ENCODE assay signal across 24 cellular contexts in genomic region chr2:53235836-53236582, GRCh38.
DNase-seq lines count a peak whose midpoint lies in the region; ATAC-seq and TF ChIP-seq lines count a peak whose summit lies in the region.
"Had no signal": no experiment of that assay in that cellular context is flagged by ENCODE, and none has a peak within 500 bp of the region (broad histone marks: within the 10 kb centered on the region; RNA-seq: fewer than 3 reads in every experiment).

No MANE protein-coding gene starts in this region.

- no peaks in the 10 kb centered on the region for H3K9me3 ChIP-seq in neural progenitor cell (ENCODE audit: low read depth)
- H3K9me3 ChIP-seq: ascending aorta, esophagus muscularis mucosa, testis had no signal

- peaks cover 29% of the 10 kb centered on the region for H3K4me1 Mint-ChIP-seq in stimulated activated effector memory CD8-positive, alpha-beta T cell treated with anti-CD3 and anti-CD28 coated beads, Interleukin-12 subunit alpha, Interleukin-12 subunit beta, amount 100 ng/mL, for 72 hours
- H3K4me1 Mint-ChIP-seq in neural progenitor cell = peaks cover 22% of the 10 kb centered on the region

- CTCF ChIA-PET in RWPE1 (lab: Yijun Ruan, JAX) = no interaction called here

- peak overlapping the region; percentile 16 for H3K27ac Mint-ChIP-seq in stimulated activated effector memory CD8-positive, alpha-beta T cell treated with anti-CD3 and anti-CD28 coated beads, Interleukin-12 subunit alpha, Interleukin-12 subunit beta, amount 100 ng/mL, for 72 hours
- no peak overlapping the region for H3K27ac Mint-ChIP-seq in neural progenitor cell
- H3K27ac Mint-ChIP-seq: natural killer cell, progenitor cell of endocrine pancreas had no signal

- peak; percentile 25; the same call in 1 of the 2 replicates for TF ChIP-seq EP300 in Ishikawa (IDR thresholded peaks at IDR 0.05; ENCODE audit: borderline replicate concordance)

- no peaks in the 10 kb centered on the region for H3K79me2 ChIP-seq in neural progenitor cell (ENCODE audit: low read depth)

- H3K4me3 ChIP-seq in epithelial cell of esophagus (ENCODE audit: low read length) (no peak overlapping the region), neural progenitor cell (no peak overlapping the region)
- H3K4me3 ChIP-seq: ascending aorta, coronary artery, esophagus muscularis mucosa, skin epidermis, testis had no signal

- no peak overlapping the region for H2AFZ ChIP-seq in neural progenitor cell (replicated peaks)

- no peaks in the 10 kb centered on the region for H3K36me3 ChIP-seq in neural progenitor cell
- H3K36me3 ChIP-seq: ascending aorta, esophagus muscularis mucosa had no signal

- ATAC-seq in stimulated activated effector memory CD8-positive, alpha-beta T cell treated with anti-CD3 and anti-CD28 coated beads, Interleukin-12 subunit alpha, Interleukin-12 subunit beta, amount 100 ng/mL, for 72 hours = peak; percentile 95
- no peak for ATAC-seq in GM18519 (IDR thresholded peaks at IDR 0.05; ENCODE audit: low FRiP score, unreplicated experiment)
- ATAC-seq: natural killer cell had no signal

- no peaks in the 10 kb centered on the region for H3K36me3 Mint-ChIP-seq in stimulated activated effector memory CD8-positive, alpha-beta T cell treated with anti-CD3 and anti-CD28 coated beads, Interleukin-12 subunit alpha, Interleukin-12 subunit beta, amount 100 ng/mL, for 72 hours
- no peaks in the 10 kb centered on the region for H3K36me3 Mint-ChIP-seq in neural progenitor cell
- H3K36me3 Mint-ChIP-seq: natural killer cell had no signal

- H3K9ac ChIP-seq in neural progenitor cell = no peak overlapping the region
- H3K9ac ChIP-seq: KMS-11 had no signal

- DNase-seq in RWPE1 (ENCODE audit: low spot score) = peak; percentile 8
- DNase-seq in epithelial cell of esophagus (ENCODE audit: low read depth) = peak; percentile 4
- DNase-seq in stimulated activated effector memory CD8-positive, alpha-beta T cell treated with anti-CD3 and anti-CD28 coated beads, Interleukin-12 subunit alpha, Interleukin-12 subunit beta, amount 100 ng/mL, for 72 hours (ENCODE audit: low spot score in 2 of 2) = no peak
- DNase-seq in NCI-H2196 (lab: John Stamatoyannopoulos, UW; ENCODE audit: unreplicated experiment) = no peak
- no peak for DNase-seq in neural progenitor cell (ENCODE audit: low spot score)
- DNase-seq: activated CD4-positive, alpha-beta T cell treated with anti-CD3 and anti-CD28 coated beads for 4 hours; activated CD8-positive, alpha-beta memory T cell treated with anti-CD3 and anti-CD28 coated beads, Interleukin-2, amount 50 U/mL, for 4 hours; activated naive CD4-positive, alpha-beta T cell treated with Interleukin-2 at 50 U/mL for 16 hours; C1 segment of cervical spinal cord; DMS 273 treated with DMSO at 0.1 percent for 48 hours; GOT3; natural killer cell; NCI-H146; NCI-H446; T-helper 9 cell; testis had no signal

- no peaks in the 10 kb centered on the region for H3K27me3 ChIP-seq in neural progenitor cell
- H3K27me3 ChIP-seq: ascending aorta, esophagus muscularis mucosa, testis had no signal

- H3K27ac ChIP-seq in RWPE1 (no peak overlapping the region), neural progenitor cell (no peak overlapping the region)
- H3K27ac ChIP-seq: ascending aorta, coronary artery, esophagus muscularis mucosa, KMS-11, skin epidermis, testis had no signal

- peaks cover 13% of the 10 kb centered on the region for H3K4me1 ChIP-seq in neural progenitor cell
- H3K4me1 ChIP-seq: ascending aorta, esophagus muscularis mucosa, testis had no signal

- H3K4me2 ChIP-seq in neural progenitor cell = no peak overlapping the region
- H3K4me2 ChIP-seq: KMS-11 had no signal

- TF ChIP-seq CTCF in RWPE1 (conservative IDR thresholded peaks at IDR 0.05; ENCODE audit: low read depth) = no peak
- TF ChIP-seq CTCF in epithelial cell of esophagus (IDR thresholded peaks at IDR 0.05; ENCODE audit: insufficient read depth, low read depth, low read length, missing control alignments) = no peak
- no peak for TF ChIP-seq CTCF in neural progenitor cell (IDR thresholded peaks at IDR 0.05)

- no peaks in the 10 kb centered on the region for H3F3A ChIP-seq in neural progenitor cell (ENCODE audit: low read depth)

- H3K27me3 Mint-ChIP-seq in neural progenitor cell (ENCODE audit: insufficient read depth, low read depth) = peaks cover 4% of the 10 kb centered on the region
- H3K27me3 Mint-ChIP-seq: progenitor cell of endocrine pancreas had no signal

- TF ChIP-seq RAD21 in Ishikawa (IDR thresholded peaks at IDR 0.05; ENCODE audit: low read depth) = no peak

- H3K9me3 Mint-ChIP-seq in stimulated activated effector memory CD8-positive, alpha-beta T cell treated with anti-CD3 and anti-CD28 coated beads, Interleukin-12 subunit alpha, Interleukin-12 subunit beta, amount 100 ng/mL, for 72 hours = peaks cover 1% of the 10 kb centered on the region
- H3K9me3 Mint-ChIP-seq in neural progenitor cell = peaks cover 2% of the 10 kb centered on the region

- H4K20me1 ChIP-seq in neural progenitor cell (ENCODE audit: low read depth) = no peaks in the 10 kb centered on the region

- H3K4me3 Mint-ChIP-seq in stimulated activated effector memory CD8-positive, alpha-beta T cell treated with anti-CD3 and anti-CD28 coated beads, Interleukin-12 subunit alpha, Interleukin-12 subunit beta, amount 100 ng/mL, for 72 hours = no peak overlapping the region
- H3K4me3 Mint-ChIP-seq in neural progenitor cell = no peak overlapping the region
- H3K4me3 Mint-ChIP-seq: natural killer cell had no signal

- POLR2A ChIA-PET in RWPE1 (lab: Yijun Ruan, JAX; ENCODE audit: low non-redundant PET) = no interaction called here

TF ChIP-seq in Ishikawa, 13 proteins besides CTCF, POLR2A, EP300 and RAD21:
- TF ChIP-seq ZBTB7A (IDR thresholded peaks at IDR 0.05; ENCODE audit: low read depth) (no peak), REST (IDR thresholded peaks at IDR 0.05; ENCODE audit: low read depth) (no peak), MAX (IDR thresholded peaks at IDR 0.05) (no peak), NFIC (IDR thresholded peaks at IDR 0.05) (peak; percentile 32; the same call in 1 of the 2 replicates), TEAD4 (IDR thresholded peaks at IDR 0.05) (no peak), TAF1 (IDR thresholded peaks at IDR 0.05; ENCODE audit: low read depth) (no peak), FOXM1 (IDR thresholded peaks at IDR 0.05; ENCODE audit: borderline replicate concordance, low read depth) (0 out of 2 replicates have a peak, but pooled peaks have one; percentile 31), CREB1 (IDR thresholded peaks at IDR 0.05; ENCODE audit: low read depth) (no peak), EGR1 (IDR thresholded peaks at IDR 0.05) (no peak), YY1 (IDR thresholded peaks at IDR 0.05; ENCODE audit: low read depth) (no peak), CEBPB (IDR thresholded peaks at IDR 0.05) (no peak)

Comparison
In these comparisons a context has a peak if more than half of its experiments do, and no peak if none do; other contexts are left out.
1. DNase-seq: peak in RWPE1 (single experiment) and epithelial cell of esophagus (single experiment); none in stimulated activated effector memory CD8-positive, alpha-beta T cell treated with anti-CD3 and anti-CD28 coated beads, Interleukin-12 subunit alpha, Interleukin-12 subunit beta, amount 100 ng/mL, for 72 hours (0 of 2), NCI-H2196 (single experiment) and neural progenitor cell (single experiment).